ENCODE assay signal across 11 cellular contexts in the genomic region with DNA sequence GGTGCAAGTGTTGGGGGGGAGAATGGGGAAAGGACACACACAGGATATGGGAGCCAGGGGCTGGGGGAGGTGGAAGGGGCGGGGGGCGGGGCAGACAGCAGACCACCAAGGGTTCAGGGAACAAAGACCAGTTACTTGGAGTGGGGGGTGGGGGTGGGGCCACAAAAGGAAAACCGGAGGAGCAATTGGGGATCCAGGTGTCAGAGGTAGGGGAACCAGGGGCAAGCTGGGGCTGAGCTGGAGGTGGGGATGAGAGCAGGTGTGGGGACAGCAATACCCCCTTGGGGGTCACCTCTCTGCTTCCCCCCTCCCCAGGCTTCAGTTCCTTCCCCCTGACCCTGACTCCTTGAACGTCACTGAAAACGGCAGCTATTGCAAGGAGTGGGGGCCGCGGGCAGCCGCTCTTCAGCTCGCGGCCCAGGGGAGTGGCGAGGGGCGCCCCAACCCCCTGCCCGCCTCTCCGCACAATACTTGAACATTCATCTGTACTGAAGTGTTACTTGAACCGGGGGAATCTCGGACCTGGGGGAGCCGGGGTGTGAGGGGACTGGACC. TPM values are rescaled to one million over a fixed set of nuclear protein-coding genes. Genes with fewer than 3 reads are reported as not detected.
A peak's percentile ranks its signal among the peaks of the same experiment; 100 is the strongest.
DNase-seq lines count a peak whose midpoint lies in the region; ATAC-seq, FAIRE-seq and TF ChIP-seq lines count a peak whose summit lies in the region.
"Had no signal": no experiment of that assay in that cellular context is flagged by ENCODE, and none has a peak within 500 bp of the region (broad histone marks: within the 10 kb centered on the region; RNA-seq: fewer than 3 reads in every experiment).

No MANE protein-coding gene starts in this region.

- H3K79me2 ChIP-seq in astrocyte (ENCODE audit: insufficient read depth, low read length) = no peaks in the 10 kb centered on the region

- WGBS in psoas muscle, 3 donors = 64 to 76% (median 73%) methylated on average over 15 to 17 of the region's 17 CpGs

- H2AFZ ChIP-seq in astrocyte (ENCODE audit: low read depth, low read length) = peak overlapping the region; percentile 41

- no peaks in the 10 kb centered on the region for H3K9me3 ChIP-seq in astrocyte (ENCODE audit: insufficient read depth, low read depth, low read length)
- no peaks in the 10 kb centered on the region for H3K9me3 ChIP-seq in iPS-18a (ENCODE audit: control insufficient read depth, low read depth, low read length)
- H3K9me3 ChIP-seq in psoas muscle = no peaks in the 10 kb centered on the region

- H3K9ac ChIP-seq in astrocyte (ENCODE audit: low read length) (peak overlapping the region; percentile 59), iPS-18a (ENCODE audit: low read length) (peak overlapping the region; percentile 93)

- H3K4me3 Mint-ChIP-seq in Calu3 (ENCODE audit: low read depth, unreplicated experiment) = peak overlapping the region; percentile 80
- peak overlapping the region; percentile 67 for H3K4me3 Mint-ChIP-seq in astrocyte (ENCODE audit: unreplicated experiment)
- H3K4me3 Mint-ChIP-seq: activated naive CD4-positive, alpha-beta T cell treated with anti-CD3 and anti-CD28 coated beads for 36 hours had no signal

- H3K36me3 ChIP-seq in astrocyte (ENCODE audit: insufficient read depth, low read length) = peaks cover 14% of the 10 kb centered on the region
- H3K36me3 ChIP-seq in iPS-18a (ENCODE audit: control insufficient read depth, low read depth, low read length) = peaks cover 13% of the 10 kb centered on the region
- H3K36me3 ChIP-seq in psoas muscle (ENCODE audit: insufficient read depth in 1 of 2, low read depth in 1 of 2) = peaks cover 0 to 18% of the 10 kb centered on the region in 2 donors

- H3K4me1 ChIP-seq in astrocyte (ENCODE audit: insufficient read depth, low read length) = peaks cover 13% of the 10 kb centered on the region
- H3K4me1 ChIP-seq in iPS-18a (ENCODE audit: control insufficient read depth, low read depth, low read length) = peaks cover 24% of the 10 kb centered on the region
- H3K4me1 ChIP-seq in psoas muscle = peaks cover 14% of the 10 kb centered on the region

- CTCF ChIA-PET in Calu3 (lab: Charles Lee) = interaction anchor here (0.6 kb wide), 1 partner anchor 24 kb away, joined by 12 read pairs; a partner anchor contains a TSS

- peak overlapping the region; percentile 100 for H3K4me2 ChIP-seq in astrocyte (ENCODE audit: low read length)

- no peak for DNase-seq in Calu3
- no peak for DNase-seq in astrocyte (ENCODE audit: low read depth)
- no peak for DNase-seq in psoas muscle
- no peak for DNase-seq in NAMALWA (ENCODE audit: low spot score)
- no peak for DNase-seq in AG08395 (ENCODE audit: low spot score)
- DNase-seq: activated naive CD4-positive, alpha-beta T cell treated with anti-CD3 and anti-CD28 coated beads for 36 hours; CD4-positive, CD25-positive, alpha-beta regulatory T cell; MM.1S had no signal

- peaks cover 59% of the 10 kb centered on the region for H3K36me3 Mint-ChIP-seq in Calu3 (ENCODE audit: insufficient read depth, unreplicated experiment)
- H3K36me3 Mint-ChIP-seq in astrocyte (ENCODE audit: low read depth, unreplicated experiment) = peaks cover 2% of the 10 kb centered on the region

- H3K9me3 Mint-ChIP-seq in Calu3 (ENCODE audit: low read depth, unreplicated experiment) = no peaks in the 10 kb centered on the region
- no peaks in the 10 kb centered on the region for H3K9me3 Mint-ChIP-seq in astrocyte (ENCODE audit: unreplicated experiment)
- H3K9me3 Mint-ChIP-seq: activated naive CD4-positive, alpha-beta T cell treated with anti-CD3 and anti-CD28 coated beads for 36 hours; CD4-positive, CD25-positive, alpha-beta regulatory T cell had no signal

- TF ChIP-seq CTCF in Calu3 (IDR thresholded peaks at IDR 0.05; ENCODE audit: unreplicated experiment) = no peak
- no peak for TF ChIP-seq CTCF in astrocyte (IDR thresholded peaks at IDR 0.05; ENCODE audit: insufficient read depth, low read depth, low read length)
- TF ChIP-seq CTCF in psoas muscle (IDR thresholded peaks at IDR 0.05) = no peak

- peaks cover 29% of the 10 kb centered on the region for H4K20me1 ChIP-seq in astrocyte (ENCODE audit: insufficient read depth, low read length)

- BruUV-seq in Calu3 (replicated peaks; lab: Mats Ljungman, UMichigan) = no TSS peak

- intact Hi-C loops in Calu3 (cut with micrococcal nuclease; ENCODE audit: unreplicated experiment) = no loop called here
- intact Hi-C loops in psoas muscle (cut with DNase I) = no loop called here

- H3K27me3 Mint-ChIP-seq in Calu3 (ENCODE audit: unreplicated experiment) = no peaks in the 10 kb centered on the region
- H3K27me3 Mint-ChIP-seq in astrocyte (ENCODE audit: low read depth, unreplicated experiment) = no peaks in the 10 kb centered on the region
- H3K27me3 Mint-ChIP-seq: CD4-positive, CD25-positive, alpha-beta regulatory T cell had no signal

- FAIRE-seq in astrocyte (lab: Jason Lieb, UNC) = no peak

- H3K27me3 ChIP-seq in astrocyte (ENCODE audit: insufficient read depth, low read length) = no peaks in the 10 kb centered on the region
- no peaks in the 10 kb centered on the region for H3K27me3 ChIP-seq in iPS-18a (ENCODE audit: control insufficient read depth, insufficient read depth, low read length)
- no peaks in the 10 kb centered on the region for H3K27me3 ChIP-seq in psoas muscle (ENCODE audit: insufficient read depth in 3 of 3, low read length in 2 of 3)

- ATAC-seq in psoas muscle (no peak), GM19467 (IDR thresholded peaks at IDR 0.05; ENCODE audit: unreplicated experiment) (no peak), HG03378 (IDR thresholded peaks at IDR 0.05; ENCODE audit: unreplicated experiment) (no peak)

- H3K27ac ChIP-seq in astrocyte (ENCODE audit: low read depth, low read length) (peak overlapping the region; percentile 38), iPS-18a (ENCODE audit: low read length) (peak overlapping the region; percentile 98), psoas muscle (peak overlapping the region; percentile 16)

- H3K4me3 ChIP-seq in astrocyte (ENCODE audit: insufficient read depth, low read depth, low read length) = no peak overlapping the region
- peak overlapping the region; percentile 78 for H3K4me3 ChIP-seq in iPS-18a (ENCODE audit: low read length)
- no peak overlapping the region for H3K4me3 ChIP-seq in psoas muscle

- peaks cover 19% of the 10 kb centered on the region for H3K4me1 Mint-ChIP-seq in Calu3 (ENCODE audit: low read depth, unreplicated experiment)
- no peaks in the 10 kb centered on the region for H3K4me1 Mint-ChIP-seq in astrocyte (ENCODE audit: low read depth, unreplicated experiment)

- H3K27ac Mint-ChIP-seq in Calu3 (ENCODE audit: unreplicated experiment) (peak overlapping the region; percentile 90), astrocyte (ENCODE audit: unreplicated experiment) (peak overlapping the region; percentile 69)
- H3K27ac Mint-ChIP-seq: activated naive CD4-positive, alpha-beta T cell treated with anti-CD3 and anti-CD28 coated beads for 36 hours had no signal

RNA-seq across cellular contexts. Expression of a gene that starts 1.3 kb away (rescaled TPM):
- total RNA-seq in Calu3 (2022) = 14.7 and 15.4 TPM in 2 replicates
- total RNA-seq in astrocyte = 21.1 and 22.6 TPM in 2 replicates
- total RNA-seq in psoas muscle = 1 to 10 TPM; 3.6 to 5.8 (median 5.5) TPM
- polyA plus RNA-seq in psoas muscle = 1 to 10 TPM; 3.5 to 6.0 (median 4.0) TPM

RNA-seq across cellular contexts. Expression of a gene that starts 9.9 kb away (rescaled TPM):
- total RNA-seq in Calu3 (2022) = 28.8 and 30.5 TPM in 2 replicates
- 15.4 and 18.7 TPM in 2 replicates for total RNA-seq in astrocyte
- 10 to 100 TPM; 13.3 to 19.0 (median 16.2) TPM for total RNA-seq in psoas muscle
- 10 to 100 TPM in 1 of 3 donors, 1 to 10 TPM in 2; 7.9 to 15.9 (median 9.4) TPM for polyA plus RNA-seq in psoas muscle

RNA-seq across cellular contexts. Expression of a gene that starts 24.2 kb away (rescaled TPM):
- total RNA-seq in Calu3 (2022) = 43.2 and 45.7 TPM in 2 replicates
- 42.3 and 42.5 TPM in 2 replicates for total RNA-seq in astrocyte
- 1 to 10 TPM; 3.4 to 4.2 (median 4.1) TPM for total RNA-seq in psoas muscle
- polyA plus RNA-seq in psoas muscle = 1 to 10 TPM; 2.8 to 5.4 (median 2.8) TPM

RNA-seq across cellular contexts. Expression of a gene that starts 37.4 kb away (rescaled TPM):
- total RNA-seq in Calu3 (2022) (25.3 and 29.2 TPM in 2 replicates), astrocyte (8.3 and 9.0 TPM in 2 replicates), psoas muscle (10 to 100 TPM in 1 of 4 donors, 1 to 10 TPM in 3; 3.2 to 12.8 (median 5.4) TPM)
- 1 to 10 TPM; 3.5 to 4.9 (median 4.1) TPM for polyA plus RNA-seq in psoas muscle
- total RNA-seq: CD4-positive, CD25-positive, alpha-beta regulatory T cell had no signal

RNA-seq across cellular contexts. Expression of a gene that starts 51.2 kb away (rescaled TPM):
- total RNA-seq in Calu3 (2022) (1.9 and 2.3 TPM in 2 replicates), astrocyte (5.2 and 5.9 TPM in 2 replicates), psoas muscle (10 to 100 TPM in 1 of 4 donors, 1 to 10 TPM in 3; 8.5 to 16.6 (median 9.4) TPM)
- polyA plus RNA-seq in psoas muscle = 1 to 10 TPM; 4.9 to 5.5 (median 5.2) TPM
- polyA plus RNA-seq: CD4-positive, CD25-positive, alpha-beta regulatory T cell had no signal

Comparison
In these comparisons a context has a peak if more than half of its experiments do, and no peak if none do; other contexts are left out.
1. H3K27ac ChIP-seq: peak in every context shown above with its lines; median percentile 98 in iPS-18a; 38 in astrocyte; 16 in psoas muscle.